Comparison of ENCODE assay signal across 1 cellular context in genomic region chr7:92949748-92950147, GRCh38.
TF ChIP-seq lines count a peak whose summit lies in the region.

No MANE protein-coding gene starts in this region.

TF ChIP-seq in SK-N-SH, 30 proteins besides CTCF, POLR2A, EP300 and RAD21 (continued from another document):
- TF ChIP-seq, protein P1, sequence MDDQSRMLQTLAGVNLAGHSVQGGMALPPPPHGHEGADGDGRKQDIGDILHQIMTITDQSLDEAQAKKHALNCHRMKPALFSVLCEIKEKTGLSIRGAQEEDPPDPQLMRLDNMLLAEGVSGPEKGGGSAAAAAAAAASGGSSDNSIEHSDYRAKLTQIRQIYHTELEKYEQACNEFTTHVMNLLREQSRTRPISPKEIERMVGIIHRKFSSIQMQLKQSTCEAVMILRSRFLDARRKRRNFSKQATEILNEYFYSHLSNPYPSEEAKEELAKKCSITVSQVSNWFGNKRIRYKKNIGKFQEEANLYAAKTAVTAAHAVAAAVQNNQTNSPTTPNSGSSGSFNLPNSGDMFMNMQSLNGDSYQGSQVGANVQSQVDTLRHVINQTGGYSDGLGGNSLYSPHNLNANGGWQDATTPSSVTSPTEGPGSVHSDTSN (IDR thresholded peaks at IDR 0.05) = no peak
- TF ChIP-seq MXI1 (IDR thresholded peaks at IDR 0.05; ENCODE audit: low read depth, low read length) (no peak), SMC3 (IDR thresholded peaks at IDR 0.05; ENCODE audit: low read depth, low read length) (no peak), USF2 (IDR thresholded peaks at IDR 0.05; ENCODE audit: borderline replicate concordance, low read depth, low read length) (no peak), RFX5 (IDR thresholded peaks at IDR 0.05; ENCODE audit: low read length) (no peak), TEAD4 (IDR thresholded peaks at IDR 0.05; ENCODE audit: borderline replicate concordance, insufficient read depth) (no peak), JUND (IDR thresholded peaks at IDR 0.05) (no peak), YY1 (IDR thresholded peaks at IDR 0.05; ENCODE audit: low read depth) (no peak)
- TF ChIP-seq, protein P2, sequence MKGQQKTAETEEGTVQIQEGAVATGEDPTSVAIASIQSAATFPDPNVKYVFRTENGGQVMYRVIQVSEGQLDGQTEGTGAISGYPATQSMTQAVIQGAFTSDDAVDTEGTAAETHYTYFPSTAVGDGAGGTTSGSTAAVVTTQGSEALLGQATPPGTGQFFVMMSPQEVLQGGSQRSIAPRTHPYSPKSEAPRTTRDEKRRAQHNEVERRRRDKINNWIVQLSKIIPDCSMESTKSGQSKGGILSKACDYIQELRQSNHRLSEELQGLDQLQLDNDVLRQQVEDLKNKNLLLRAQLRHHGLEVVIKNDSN (IDR thresholded peaks at IDR 0.05; ENCODE audit: borderline replicate concordance, low read depth) = no peak
- TF ChIP-seq, protein P3, sequence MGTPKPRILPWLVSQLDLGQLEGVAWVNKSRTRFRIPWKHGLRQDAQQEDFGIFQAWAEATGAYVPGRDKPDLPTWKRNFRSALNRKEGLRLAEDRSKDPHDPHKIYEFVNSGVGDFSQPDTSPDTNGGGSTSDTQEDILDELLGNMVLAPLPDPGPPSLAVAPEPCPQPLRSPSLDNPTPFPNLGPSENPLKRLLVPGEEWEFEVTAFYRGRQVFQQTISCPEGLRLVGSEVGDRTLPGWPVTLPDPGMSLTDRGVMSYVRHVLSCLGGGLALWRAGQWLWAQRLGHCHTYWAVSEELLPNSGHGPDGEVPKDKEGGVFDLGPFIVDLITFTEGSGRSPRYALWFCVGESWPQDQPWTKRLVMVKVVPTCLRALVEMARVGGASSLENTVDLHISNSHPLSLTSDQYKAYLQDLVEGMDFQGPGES (IDR thresholded peaks at IDR 0.05; ENCODE audit: low read depth, low read length) = no peak
- TF ChIP-seq, protein P4, sequence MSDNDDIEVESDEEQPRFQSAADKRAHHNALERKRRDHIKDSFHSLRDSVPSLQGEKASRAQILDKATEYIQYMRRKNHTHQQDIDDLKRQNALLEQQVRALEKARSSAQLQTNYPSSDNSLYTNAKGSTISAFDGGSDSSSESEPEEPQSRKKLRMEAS (IDR thresholded peaks at IDR 0.05; ENCODE audit: low read depth) = no peak
